ENCODE assay signal across 11 cellular contexts in genomic region chr5:74240783-74241750, GRCh38.
DNase-seq lines count a peak whose midpoint lies in the region; ATAC-seq and TF ChIP-seq lines count a peak whose summit lies in the region.
"Had no signal": no experiment of that assay in that cellular context is flagged by ENCODE, and none has a peak within 500 bp of the region (broad histone marks: within the 10 kb centered on the region; RNA-seq: fewer than 3 reads in every experiment).

No MANE protein-coding gene starts in this region.

- no peaks in the 10 kb centered on the region for H3K79me2 ChIP-seq in mammary epithelial cell (ENCODE audit: insufficient read depth, low read length)

- no peaks in the 10 kb centered on the region for H3K27me3 ChIP-seq in mammary epithelial cell (ENCODE audit: insufficient read depth, low read length)
- no peaks in the 10 kb centered on the region for H3K27me3 ChIP-seq in gastroesophageal sphincter

- H2AFZ ChIP-seq in mammary epithelial cell (ENCODE audit: low read depth, low read length) = no peak overlapping the region

- no peak for TF ChIP-seq POLR2A in gastroesophageal sphincter (IDR thresholded peaks at IDR 0.05)

- peak overlapping the region; percentile 64 for H3K9ac ChIP-seq in mammary epithelial cell (ENCODE audit: insufficient read depth, low read length)

- dilution Hi-C loops in mammary epithelial cell (cut with HindIII; ENCODE audit: low sequenced_read_pairs) = no loop called here

- ATAC-seq in gastroesophageal sphincter = no peak

- in situ Hi-C loops in mammary epithelial cell (cut with MboI; ENCODE audit: low sequenced_read_pairs in 2 of 2) = loop anchor here in 1 of 2 donors (25.0 kb wide), 1 partner anchor 396 kb away; the partner anchor contains the start of gene ENC1

- 32% methylated on average over 5 of the region's 5 CpGs for whole genome bisulfite sequencing in mammary epithelial cell (ENCODE audit: low coverage, missing lambda C conversion rate)
- 46 to 73% methylated on average over 2 to 3 of the region's 5 CpGs for WGBS in gastroesophageal sphincter (ENCODE audit: low coverage in 1 of 2), 2 donors

- no peaks in the 10 kb centered on the region for H3K9me3 ChIP-seq in mammary epithelial cell (replicated peaks; ENCODE audit: insufficient read depth, low read length)
- no peaks in the 10 kb centered on the region for H3K9me3 ChIP-seq in gastroesophageal sphincter

- no peaks in the 10 kb centered on the region for H3K36me3 ChIP-seq in mammary epithelial cell (ENCODE audit: insufficient read depth, low read length)
- H3K36me3 ChIP-seq in gastroesophageal sphincter = no peaks in the 10 kb centered on the region

- peak; percentile 86 for DNase-seq in H4 (ENCODE audit: low spot score)
- peak; percentile 48 for DNase-seq in NCI-H82 treated with DMSO at 0.1 percent for 48 hours (lab: John Stamatoyannopoulos, UW; ENCODE audit: unreplicated experiment)
- peak; percentile 100 for DNase-seq in mammary epithelial cell
- no peak for DNase-seq in stimulated activated CD4-positive, alpha-beta T cell treated with anti-CD3 and anti-CD28 coated beads, Interleukin-4, amount 100 ng/mL, for 24 hours
- no peak for DNase-seq in NCI-H146 treated with DMSO at 0.1 percent for 48 hours (lab: John Stamatoyannopoulos, UW; ENCODE audit: unreplicated experiment)
- DNase-seq: activated gamma-delta T cell treated with Interleukin-2 at 50 U/mL for 16 hours; NCI-H524 treated with DMSO at 0.1 percent for 48 hours; stimulated activated CD4-positive, alpha-beta T cell treated with anti-CD3 and anti-CD28 coated beads, Interleukin-1b, Interleukin-23, amount 100 ng/mL, for 48 hours; T-helper 9 cell had no signal

- H3K4me2 ChIP-seq in mammary epithelial cell (ENCODE audit: insufficient read depth, low read depth, low read length) = peak overlapping the region; percentile 79

- intact Hi-C loops in mammary epithelial cell (cut with micrococcal nuclease) = loop anchor here (1.0 to 10.0 kb wide), 7 partner anchors 9 to 400 kb away; no protein-coding TSS in a partner anchor

- H3K27ac ChIP-seq in mammary epithelial cell (ENCODE audit: insufficient read depth, low read depth, low read length) (peak overlapping the region; percentile 96), skin epidermis (peak overlapping the region in 12 of 21 experiments; percentile 9 to 78 (median 37)), gastroesophageal sphincter (no peak overlapping the region)

- TF ChIP-seq EP300 in gastroesophageal sphincter (IDR thresholded peaks at IDR 0.05) = no peak

- H3K4me1 ChIP-seq in mammary epithelial cell (ENCODE audit: insufficient read depth, low read length) = peaks cover 39% of the 10 kb centered on the region
- no peaks in the 10 kb centered on the region for H3K4me1 ChIP-seq in gastroesophageal sphincter

- H4K20me1 ChIP-seq in mammary epithelial cell (ENCODE audit: insufficient read depth, low read length) = no peaks in the 10 kb centered on the region

- BruUV-seq in mammary epithelial cell (replicated peaks; lab: Mats Ljungman, UMichigan) = TSS peak; percentile 97

- TF ChIP-seq CTCF in mammary epithelial cell (conservative IDR thresholded peaks at IDR 0.05 in 1 of 2, IDR thresholded peaks at IDR 0.05 in 1 of 2; ENCODE audit: extremely low read depth in 1 of 2, insufficient read depth in 1 of 2, low read depth in 1 of 2, low read length in 2 of 2) = no peak
- no peak for TF ChIP-seq CTCF in gastroesophageal sphincter (IDR thresholded peaks at IDR 0.05)

- H3K4me3 ChIP-seq in mammary epithelial cell (replicated peaks in 1 of 3; ENCODE audit: insufficient read depth in 1 of 3, low read depth in 2 of 3, low read length in 3 of 3) (peak overlapping the region in 2 of 3 experiments; percentile 3 to 11), skin epidermis (no peak overlapping the region), gastroesophageal sphincter (no peak overlapping the region)

- CTCF ChIA-PET in mammary epithelial cell (lab: Charles Lee; ENCODE audit: low non-redundant PET) = interaction anchor here (0.5 kb wide), 1 partner anchor 402 kb away, joined by 3 read pairs; no protein-coding TSS in a partner anchor

Comparison
In these comparisons a context has a peak if more than half of its experiments do, and no peak if none do; other contexts are left out.
1. DNase-seq: peak in H4 (single experiment), NCI-H82 treated with DMSO at 0.1 percent for 48 hours (single experiment) and mammary epithelial cell (single experiment); none in stimulated activated CD4-positive, alpha-beta T cell treated with anti-CD3 and anti-CD28 coated beads, Interleukin-4, amount 100 ng/mL, for 24 hours (single experiment) and NCI-H146 treated with DMSO at 0.1 percent for 48 hours (single experiment).
2. H3K27ac ChIP-seq: peak in mammary epithelial cell (single experiment) and skin epidermis (12 of 21); none in gastroesophageal sphincter (0 of 4).
3. H3K4me3 ChIP-seq: peak in mammary epithelial cell (2 of 3); none in skin epidermis (0 of 7) and gastroesophageal sphincter (0 of 2).